ENCODE assay signal across 29 cellular contexts in the genomic region with DNA sequence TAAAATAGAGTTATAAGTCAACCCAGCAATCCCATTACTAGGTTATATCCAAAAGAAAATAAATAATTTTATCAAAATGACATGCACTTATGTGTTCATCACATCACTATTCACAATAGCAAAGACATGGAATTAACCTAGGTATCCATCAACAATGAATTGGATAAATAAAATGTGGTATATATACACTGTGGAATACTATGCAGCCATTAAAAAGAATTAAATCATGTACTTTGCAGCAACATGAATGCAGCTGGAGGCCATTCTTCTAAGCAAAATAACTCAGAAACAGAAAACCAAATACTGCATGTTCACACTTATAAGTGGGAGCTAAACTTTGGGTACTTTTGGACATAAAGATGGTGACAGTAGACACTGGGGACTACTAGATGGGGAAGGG.
"Had no signal": no experiment of that assay in that cellular context is flagged by ENCODE, and none has a peak within 500 bp of the region (broad histone marks: within the 10 kb centered on the region; RNA-seq: fewer than 3 reads in every experiment).

No MANE protein-coding gene starts in this region.

- H3K4me1 ChIP-seq: colonic mucosa, esophagus muscularis mucosa, esophagus squamous epithelium, foreskin keratinocyte, gastrocnemius medialis, gastroesophageal sphincter, heart left ventricle, heart right ventricle had no signal

- H3K27ac Mint-ChIP-seq: dendritic cell treated with granulocyte-macrophage colony-stimulating factor and Interleukin-4, amounts not matched to agents 40 ng/mL and 50 ng/mL, for 4 days; effector memory CD8-positive, alpha-beta T cell; endodermal cell had no signal

- FAIRE-seq: colon, endometrium, endothelial cell of umbilical vein, frontal cortex had no signal

- H3K27ac ChIP-seq: colonic mucosa, coronary artery, dorsolateral prefrontal cortex, epithelial cell of prostate, esophagus muscularis mucosa, esophagus squamous epithelium, foreskin keratinocyte, gastrocnemius medialis, gastroesophageal sphincter, heart left ventricle, heart right ventricle had no signal

- DNase-seq: colonic mucosa; cortex of kidney; dermis blood vessel endothelial cell; dorsolateral prefrontal cortex; effector CD4-positive, alpha-beta T cell; effector CD8-positive, alpha-beta T cell; effector memory CD4-positive, alpha-beta T cell; effector memory CD8-positive, alpha-beta T cell; endodermal cell; erythroblast; esophagus squamous epithelium; foreskin fibroblast; foreskin keratinocyte; foreskin melanocyte; gastrocnemius medialis; glutamatergic neuron; head of caudate nucleus; heart left ventricle; heart right ventricle had no signal

- H3K36me3 ChIP-seq: colonic mucosa, esophagus muscularis mucosa, esophagus squamous epithelium, gastrocnemius medialis, gastroesophageal sphincter, heart left ventricle, heart right ventricle had no signal

- H3K9me3 Mint-ChIP-seq: dendritic cell treated with granulocyte-macrophage colony-stimulating factor and Interleukin-4, amounts not matched to agents 40 ng/mL and 50 ng/mL, for 4 days had no signal

- H3K9me3 ChIP-seq: colonic mucosa, esophagus muscularis mucosa, esophagus squamous epithelium, gastrocnemius medialis, gastroesophageal sphincter had no signal

- H3K27me3 ChIP-seq: colonic mucosa, esophagus muscularis mucosa, esophagus squamous epithelium, foreskin keratinocyte, gastrocnemius medialis, gastroesophageal sphincter, heart left ventricle had no signal

- ATAC-seq: effector memory CD8-positive, alpha-beta T cell; esophagus mucosa; foreskin keratinocyte; gastrocnemius medialis; gastroesophageal sphincter; heart left ventricle; heart right ventricle had no signal

- H3K4me3 Mint-ChIP-seq: dendritic cell treated with granulocyte-macrophage colony-stimulating factor and Interleukin-4, amounts not matched to agents 40 ng/mL and 50 ng/mL, for 4 days; effector memory CD8-positive, alpha-beta T cell; endodermal cell had no signal

- H3K27me3 Mint-ChIP-seq: dendritic cell treated with granulocyte-macrophage colony-stimulating factor and Interleukin-4, amounts not matched to agents 40 ng/mL and 50 ng/mL, for 4 days; effector memory CD8-positive, alpha-beta T cell had no signal

- H3K4me3 ChIP-seq: colonic mucosa, coronary artery, dorsolateral prefrontal cortex, esophagus muscularis mucosa, esophagus squamous epithelium, gastrocnemius medialis, gastroesophageal sphincter, heart left ventricle, heart right ventricle had no signal
